Comparison of ENCODE assay signal across 17 cellular contexts in genomic region chr1:245211035-245211749, GRCh38.
"Had no signal": no experiment of that assay in that cellular context is flagged by ENCODE, and none has a peak within 500 bp of the region (broad histone marks: within the 10 kb centered on the region; RNA-seq: fewer than 3 reads in every experiment).

No MANE protein-coding gene starts in this region.

- H3K4me3 ChIP-seq: dorsolateral prefrontal cortex, esophagus squamous epithelium, gastroesophageal sphincter, left ventricle myocardium inferior, lower lobe of right lung, sigmoid colon, skin epidermis, uterus had no signal

- DNase-seq: cortex of kidney; effector memory CD4-positive, alpha-beta T cell; esophagus squamous epithelium; foreskin fibroblast; glutamatergic neuron; left ventricle myocardium inferior; lower lobe of right lung; mesenchymal stem cell; naive B cell; sigmoid colon; stimulated activated CD4-positive, alpha-beta T cell treated with anti-CD3 and anti-CD28 coated beads, Interleukin-12 subunit alpha, Interleukin-12 subunit beta, amount 100 ng/mL, for 4 hours; stimulated activated naive CD4-positive, alpha-beta T cell treated with Interleukin-2 at 50 U/mL for 16 hours; uterus had no signal

- H3K27ac ChIP-seq: dorsolateral prefrontal cortex, esophagus squamous epithelium, gastroesophageal sphincter, left ventricle myocardium inferior, lower lobe of right lung, sigmoid colon, skin epidermis, uterus had no signal

- ATAC-seq: lower lobe of right lung had no signal

- H3K4me1 ChIP-seq: esophagus squamous epithelium, gastroesophageal sphincter, left ventricle myocardium inferior, lower lobe of right lung, uterus had no signal

- H3K27me3 ChIP-seq: dorsolateral prefrontal cortex, esophagus squamous epithelium, gastroesophageal sphincter, sigmoid colon, uterus had no signal

- H3K36me3 ChIP-seq: esophagus squamous epithelium, gastroesophageal sphincter, left ventricle myocardium inferior, lower lobe of right lung, sigmoid colon, uterus had no signal

- H3K9me3 ChIP-seq: uterus had no signal

- FAIRE-seq: keratinocyte had no signal
